1 cellular context compared by ENCODE assay signal in genomic region chr17:82095777-82096708, GRCh38.
TF ChIP-seq lines count a peak whose summit lies in the region.

No MANE protein-coding gene starts in this region.

TF ChIP-seq in HepG2, 621 proteins besides CTCF, POLR2A, EP300 and RAD21 (continued from another document and continues in another):
- TF ChIP-seq ZNF318 (CRISPR knock-in tag; IDR thresholded peaks at IDR 0.05): no peak
- no peak for TF ChIP-seq E2F2 (CRISPR knock-in tag; IDR thresholded peaks at IDR 0.05; ENCODE audit: borderline replicate concordance)
- no peak for TF ChIP-seq TRIM22 (IDR thresholded peaks at IDR 0.05)
- TF ChIP-seq ZNF768 (CRISPR knock-in tag; IDR thresholded peaks at IDR 0.05): peak; percentile 87
- no peak; the same call in 1 of the 2 replicates for TF ChIP-seq REPIN1 (CRISPR knock-in tag; IDR thresholded peaks at IDR 0.05; ENCODE audit: borderline replicate concordance, low read depth)
- TF ChIP-seq DPF2 (CRISPR knock-in tag; IDR thresholded peaks at IDR 0.05; ENCODE audit: borderline replicate concordance, low read depth): no peak
- TF ChIP-seq FOXM1 (CRISPR knock-in tag; IDR thresholded peaks at IDR 0.05): no peak
- peak; percentile 78; the same call in 1 of the 2 replicates for TF ChIP-seq ZNF414 (CRISPR knock-in tag; IDR thresholded peaks at IDR 0.05)
- TF ChIP-seq HDAC6 (IDR thresholded peaks at IDR 0.05; ENCODE audit: low read depth, low read length): no peak
- TF ChIP-seq GMEB2 (CRISPR knock-in tag; IDR thresholded peaks at IDR 0.05; ENCODE audit: low read depth): no peak
- TF ChIP-seq BCL6 (CRISPR knock-in tag; IDR thresholded peaks at IDR 0.05): no peak
- no peak for TF ChIP-seq TFDP1 (CRISPR knock-in tag; IDR thresholded peaks at IDR 0.05; ENCODE audit: borderline replicate concordance)
- no peak for TF ChIP-seq ZNF101 (CRISPR knock-in tag; IDR thresholded peaks at IDR 0.05; ENCODE audit: borderline replicate concordance, low read depth)
- no peak for TF ChIP-seq ZZZ3 (CRISPR knock-in tag; IDR thresholded peaks at IDR 0.05; ENCODE audit: borderline replicate concordance)
- TF ChIP-seq ZBTB25 (CRISPR knock-in tag; IDR thresholded peaks at IDR 0.05): no peak
- no peak for TF ChIP-seq ZNF792 (CRISPR knock-in tag; IDR thresholded peaks at IDR 0.05)
- TF ChIP-seq ZBTB1 (CRISPR knock-in tag; IDR thresholded peaks at IDR 0.05; ENCODE audit: borderline replicate concordance): no peak
- peak; percentile 58; the same call in 1 of the 2 replicates for TF ChIP-seq MTA1 (CRISPR knock-in tag; IDR thresholded peaks at IDR 0.05; ENCODE audit: borderline replicate concordance)
- TF ChIP-seq KLF9 (CRISPR knock-in tag; IDR thresholded peaks at IDR 0.05; ENCODE audit: low read depth): no peak
- peak; percentile 75 for TF ChIP-seq ZKSCAN1 (IDR thresholded peaks at IDR 0.05; ENCODE audit: low read length)
- TF ChIP-seq ZNF136 (CRISPR knock-in tag; IDR thresholded peaks at IDR 0.05; ENCODE audit: low read depth): no peak
- TF ChIP-seq ZNF256 (CRISPR knock-in tag; conservative IDR thresholded peaks at IDR 0.05): no peak
- TF ChIP-seq ZNF333 (CRISPR knock-in tag; IDR thresholded peaks at IDR 0.05; ENCODE audit: borderline replicate concordance): 0 out of 2 replicates have a peak, but pooled peaks have one; percentile 40
- TF ChIP-seq ZFP62 (CRISPR knock-in tag; IDR thresholded peaks at IDR 0.05): no peak
- TF ChIP-seq TARDBP (CRISPR knock-in tag; IDR thresholded peaks at IDR 0.05): no peak
- no peak for TF ChIP-seq ELF4 (CRISPR knock-in tag; IDR thresholded peaks at IDR 0.05; ENCODE audit: borderline replicate concordance)
- TF ChIP-seq SP140L (CRISPR knock-in tag; IDR thresholded peaks at IDR 0.05; ENCODE audit: borderline replicate concordance): no peak
- TF ChIP-seq JUN (CRISPR knock-in tag; IDR thresholded peaks at IDR 0.05): no peak
- no peak for TF ChIP-seq THAP8 (CRISPR knock-in tag; IDR thresholded peaks at IDR 0.05; ENCODE audit: borderline replicate concordance)
- no peak for TF ChIP-seq RNF219 (CRISPR knock-in tag; IDR thresholded peaks at IDR 0.05)
- TF ChIP-seq NONO (IDR thresholded peaks at IDR 0.05): no peak
- 0 out of 2 replicates have a peak, but pooled peaks have one; percentile 2 for TF ChIP-seq NONO (CRISPR knock-in tag; conservative IDR thresholded peaks at IDR 0.05)
- TF ChIP-seq SMC3 (IDR thresholded peaks at IDR 0.05; ENCODE audit: low read length): no peak
- TF ChIP-seq POLR2AphosphoS5 (IDR thresholded peaks at IDR 0.05; ENCODE audit: low read depth, low read length): peak; percentile 19
- peak; percentile 17; the same call in 1 of the 2 replicates for TF ChIP-seq ZNF780A (CRISPR knock-in tag; IDR thresholded peaks at IDR 0.05)
- no peak for TF ChIP-seq SOX5 (CRISPR knock-in tag; IDR thresholded peaks at IDR 0.05; ENCODE audit: borderline replicate concordance)
- no peak for TF ChIP-seq ZNF513 (CRISPR knock-in tag; conservative IDR thresholded peaks at IDR 0.05)
- no peak for TF ChIP-seq RCOR2 (CRISPR knock-in tag; IDR thresholded peaks at IDR 0.05)
- TF ChIP-seq SIX4 (CRISPR knock-in tag; IDR thresholded peaks at IDR 0.05): no peak
- TF ChIP-seq ERF (CRISPR knock-in tag; IDR thresholded peaks at IDR 0.05): no peak
- TF ChIP-seq NCOR1 (IDR thresholded peaks at IDR 0.05; ENCODE audit: borderline replicate concordance, low read length): no peak
- no peak for TF ChIP-seq TCF12 (IDR thresholded peaks at IDR 0.05)
- no peak for TF ChIP-seq TCF12 (CRISPR knock-in tag; IDR thresholded peaks at IDR 0.05)
- 0 out of 2 replicates have a peak, but pooled peaks have one; percentile 61 for TF ChIP-seq ZNF160 (CRISPR knock-in tag; IDR thresholded peaks at IDR 0.05)
